Comparison of ENCODE assay signal across 9 cellular contexts in the genomic region with DNA sequence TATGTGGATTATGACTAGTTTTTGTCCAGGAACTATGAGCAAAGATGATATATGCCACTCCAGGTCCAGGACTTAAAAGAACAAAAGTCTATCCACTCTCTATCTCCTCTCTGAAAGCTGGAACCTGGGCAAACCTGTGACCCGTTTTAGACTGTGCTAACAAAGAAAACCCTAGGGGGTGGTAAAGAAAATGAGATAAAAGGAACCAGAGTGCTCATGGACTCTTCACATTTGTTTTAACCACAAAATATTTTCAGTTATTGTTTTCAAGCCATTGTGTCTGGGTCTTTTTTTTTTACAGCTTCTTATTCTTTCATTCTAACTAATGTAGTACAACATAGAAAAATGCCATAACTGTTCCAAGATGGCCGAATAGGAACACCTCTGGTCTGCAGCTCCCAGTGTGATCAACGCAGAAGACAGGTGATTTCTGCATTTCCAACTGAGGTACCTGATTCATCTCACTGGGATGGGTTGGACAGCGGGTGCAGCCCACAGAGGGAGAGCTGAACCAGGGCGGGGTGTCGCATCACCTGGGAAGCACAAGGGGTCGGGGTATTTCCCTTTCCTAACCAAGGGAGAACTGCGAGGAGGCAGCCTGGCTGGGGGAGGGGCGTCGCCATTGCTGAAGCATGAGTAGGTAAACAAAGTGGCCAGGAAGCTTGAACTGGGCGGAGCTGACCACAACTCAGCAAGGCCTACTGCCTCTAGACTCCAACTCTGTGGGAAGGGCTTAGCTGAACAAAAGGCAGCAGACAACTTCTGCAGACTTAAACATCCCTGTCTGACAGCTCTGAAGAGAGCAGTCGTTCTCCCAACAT. TPM values are rescaled to one million over a fixed set of nuclear protein-coding genes. Genes with fewer than 3 reads are reported as not detected.
DNase-seq lines count a peak whose midpoint lies in the region; ATAC-seq and TF ChIP-seq lines count a peak whose summit lies in the region.
"Had no signal": no experiment of that assay in that cellular context is flagged by ENCODE, and none has a peak within 500 bp of the region (broad histone marks: within the 10 kb centered on the region; RNA-seq: fewer than 3 reads in every experiment).

No MANE protein-coding gene starts in this region.

- peak; percentile 3 for DNase-seq in COR-L47 (lab: John Stamatoyannopoulos, UW)
- DNase-seq in HAP-1 (ENCODE audit: low spot score in 2 of 2): peak; percentile 16 to 77
- no peak for DNase-seq in T-helper 17 cell
- DNase-seq in iris pigment epithelial cell (ENCODE audit: low read depth): peak; percentile 73
- DNase-seq in psoas muscle: no peak
- DNase-seq in T1000 (lab: John Stamatoyannopoulos, UW): no peak
- no peak for DNase-seq in retina
- DNase-seq: gastrocnemius medialis had no signal

- H3K9me3 ChIP-seq in HAP-1: no peaks in the 10 kb centered on the region
- H3K9me3 ChIP-seq in T-helper 17 cell (ENCODE audit: control insufficient read depth, low read length, poor library complexity, severe bottlenecking): no peaks in the 10 kb centered on the region
- no peaks in the 10 kb centered on the region for H3K9me3 ChIP-seq in psoas muscle
- H3K9me3 ChIP-seq: gastrocnemius medialis had no signal

- peak overlapping the region; percentile 21 for H3K27ac Mint-ChIP-seq in T-helper 17 cell

- H3K4me1 ChIP-seq in HAP-1 (peaks cover 17% of the 10 kb centered on the region; the same call in 1 of the 2 replicates), psoas muscle (no peaks in the 10 kb centered on the region)
- H3K4me1 ChIP-seq: gastrocnemius medialis had no signal

- H3K36me3 Mint-ChIP-seq in T-helper 17 cell (ENCODE audit: low read depth): no peaks in the 10 kb centered on the region

- H3K27me3 ChIP-seq in HAP-1 (ENCODE audit: low read depth): no peaks in the 10 kb centered on the region
- H3K27me3 ChIP-seq in psoas muscle (ENCODE audit: insufficient read depth in 3 of 3, low read length in 2 of 3): no peaks in the 10 kb centered on the region
- H3K27me3 ChIP-seq: gastrocnemius medialis had no signal

- peak overlapping the region; percentile 36 for H3K4me3 Mint-ChIP-seq in T-helper 17 cell

- H3K4me3 ChIP-seq in HAP-1 (no peak overlapping the region), psoas muscle (no peak overlapping the region)
- H3K4me3 ChIP-seq: gastrocnemius medialis had no signal

- H3K36me3 ChIP-seq in HAP-1 (replicated peaks) (no peaks in the 10 kb centered on the region), psoas muscle (ENCODE audit: insufficient read depth in 1 of 2, low read depth in 1 of 2) (no peaks in the 10 kb centered on the region)
- H3K36me3 ChIP-seq: gastrocnemius medialis had no signal

- ATAC-seq in T-helper 17 cell (no peak), psoas muscle (no peak), GM19397 (IDR thresholded peaks at IDR 0.05; ENCODE audit: unreplicated experiment) (no peak)
- ATAC-seq: gastrocnemius medialis had no signal

- peaks cover 16% of the 10 kb centered on the region for H3K4me1 Mint-ChIP-seq in T-helper 17 cell

- H3K27ac ChIP-seq in psoas muscle: no peak overlapping the region
- H3K27ac ChIP-seq: gastrocnemius medialis had no signal

- no peak for TF ChIP-seq CTCF in psoas muscle (IDR thresholded peaks at IDR 0.05)

- intact Hi-C loops in psoas muscle (cut with DNase I): no loop called here

- H3K27me3 Mint-ChIP-seq in T-helper 17 cell: no peaks in the 10 kb centered on the region

- in situ Hi-C loops in HAP-1 (cut with MboI; ENCODE audit: low sequenced_read_pairs): no loop called here

- WGBS in psoas muscle, 3 donors: 66 to 75% (median 74%) methylated on average over 12 of the region's 12 CpGs

RNA-seq across cellular contexts. Expression of a gene that starts 45.1 kb away (rescaled TPM):
- total RNA-seq in T-helper 17 cell (10 to 100 TPM; 11.2 to 17.3 TPM), psoas muscle (10 to 100 TPM; 11.0 to 15.5 (median 14.1) TPM)
- polyA plus RNA-seq in psoas muscle: 10 to 100 TPM in 2 of 3 donors, 1 to 10 TPM in 1; 8.2 to 13.8 (median 11.1) TPM

Comparison
In these comparisons a context has a peak if more than half of its experiments do, and no peak if none do; other contexts are left out.
1. DNase-seq: peak in COR-L47 (single experiment), HAP-1 (2 of 2) and iris pigment epithelial cell (single experiment); none in T-helper 17 cell (0 of 3), psoas muscle (0 of 2), T1000 (single experiment) and retina (single experiment).